9 cellular contexts compared by ENCODE assay signal in genomic region chr7:44629825-44630580, GRCh38. TPM values are rescaled to one million over a fixed set of nuclear protein-coding genes. Genes with fewer than 3 reads are reported as not detected.
DNase-seq lines count a peak whose midpoint lies in the region; ATAC-seq, FAIRE-seq and TF ChIP-seq lines count a peak whose summit lies in the region.
"Had no signal": no experiment of that assay in that cellular context is flagged by ENCODE, and none has a peak within 500 bp of the region (broad histone marks: within the 10 kb centered on the region; RNA-seq: fewer than 3 reads in every experiment).

No MANE protein-coding gene starts in this region.

- peaks cover 54% of the 10 kb centered on the region for H3K4me1 Mint-ChIP-seq in activated CD4-positive, alpha-beta T cell treated with anti-CD3 and anti-CD28 coated beads, Interleukin-2, amount 10 ng/mL, durations not matched to agents 24 days and 14 days
- peaks cover 60% of the 10 kb centered on the region for H3K4me1 Mint-ChIP-seq in stimulated activated memory B cell treated with anti-CD40 and anti-IgM and Interleukin-4, amounts not matched to agents 10 μg/mL and 1 μg/mL and 100 μg/mL, for 72 hours
- H3K4me1 Mint-ChIP-seq in MCF 10A (ENCODE audit: insufficient read depth, unreplicated experiment): peaks cover 22% of the 10 kb centered on the region

- H3K4me3 ChIP-seq in HL-60 (replicated peaks; ENCODE audit: insufficient read depth, low read length) (no peak overlapping the region), adrenal gland (no peak overlapping the region)
- H3K4me3 ChIP-seq: right lobe of liver had no signal

- H3K27ac ChIP-seq in HL-60 (replicated peaks) (peak overlapping the region; percentile 53), adrenal gland (peak overlapping the region in 3 of 5 donors; percentile 2 to 69 (median 56))

- H3K4me1 ChIP-seq in adrenal gland (replicated peaks in 1 of 2): peaks cover 23 to 33% of the 10 kb centered on the region in 2 donors

- H3K36me3 Mint-ChIP-seq in activated CD4-positive, alpha-beta T cell treated with anti-CD3 and anti-CD28 coated beads, Interleukin-2, amount 10 ng/mL, durations not matched to agents 24 days and 14 days (ENCODE audit: low read depth): peaks cover 51% of the 10 kb centered on the region
- H3K36me3 Mint-ChIP-seq in stimulated activated memory B cell treated with anti-CD40 and anti-IgM and Interleukin-4, amounts not matched to agents 10 μg/mL and 1 μg/mL and 100 μg/mL, for 72 hours: peaks cover 28% of the 10 kb centered on the region
- peaks cover 58% of the 10 kb centered on the region for H3K36me3 Mint-ChIP-seq in MCF 10A (ENCODE audit: insufficient read depth, unreplicated experiment)

- H3K9me3 ChIP-seq in adrenal gland (replicated peaks in 1 of 3): no peaks in the 10 kb centered on the region
- H3K9me3 ChIP-seq: right lobe of liver had no signal

- H3K9me3 Mint-ChIP-seq in activated CD4-positive, alpha-beta T cell treated with anti-CD3 and anti-CD28 coated beads, Interleukin-2, amount 10 ng/mL, durations not matched to agents 24 days and 14 days: no peaks in the 10 kb centered on the region
- no peaks in the 10 kb centered on the region for H3K9me3 Mint-ChIP-seq in stimulated activated memory B cell treated with anti-CD40 and anti-IgM and Interleukin-4, amounts not matched to agents 10 μg/mL and 1 μg/mL and 100 μg/mL, for 72 hours
- H3K9me3 Mint-ChIP-seq in MCF 10A (ENCODE audit: unreplicated experiment): no peaks in the 10 kb centered on the region

- CTCF ChIA-PET in MCF 10A (lab: Yijun Ruan, JAX): interaction anchor here (0.6 kb wide), 1 partner anchor 20 kb away, joined by 4 read pairs; no protein-coding TSS in a partner anchor

- BruUV-seq in MCF 10A (replicated peaks; lab: Mats Ljungman, UMichigan): no TSS peak

- POLR2A ChIA-PET in MCF 10A (lab: Yijun Ruan, JAX): interaction anchor here (1.2 to 2.1 kb wide), 2 partner anchors 9 to 13 kb away, joined by 6 read pairs; no protein-coding TSS in a partner anchor

- peaks cover 0 to 19% of the 10 kb centered on the region in 2 donors for H3K36me3 ChIP-seq in adrenal gland (replicated peaks in 1 of 2)

- FAIRE-seq in frontal cortex (lab: Jason Lieb, UNC): no peak

- no peaks in the 10 kb centered on the region for H3K27me3 Mint-ChIP-seq in activated CD4-positive, alpha-beta T cell treated with anti-CD3 and anti-CD28 coated beads, Interleukin-2, amount 10 ng/mL, durations not matched to agents 24 days and 14 days
- H3K27me3 Mint-ChIP-seq in stimulated activated memory B cell treated with anti-CD40 and anti-IgM and Interleukin-4, amounts not matched to agents 10 μg/mL and 1 μg/mL and 100 μg/mL, for 72 hours: no peaks in the 10 kb centered on the region
- no peaks in the 10 kb centered on the region for H3K27me3 Mint-ChIP-seq in MCF 10A (ENCODE audit: insufficient read depth, unreplicated experiment)

- no peak for TF ChIP-seq CTCF in HL-60 (IDR thresholded peaks at IDR 0.05; ENCODE audit: insufficient read depth, low read length)
- TF ChIP-seq CTCF in adrenal gland (IDR thresholded peaks at IDR 0.05): no peak
- TF ChIP-seq CTCF in MCF 10A (IDR thresholded peaks at IDR 0.05; ENCODE audit: unreplicated experiment): no peak

- 75 to 88% (median 85%) methylated on average over 14 of the region's 14 CpGs for whole genome bisulfite sequencing in adrenal gland, 4 donors

- H3K27ac Mint-ChIP-seq in activated CD4-positive, alpha-beta T cell treated with anti-CD3 and anti-CD28 coated beads, Interleukin-2, amount 10 ng/mL, durations not matched to agents 24 days and 14 days: peak overlapping the region; percentile 80
- peak overlapping the region; percentile 96 for H3K27ac Mint-ChIP-seq in stimulated activated memory B cell treated with anti-CD40 and anti-IgM and Interleukin-4, amounts not matched to agents 10 μg/mL and 1 μg/mL and 100 μg/mL, for 72 hours
- H3K27ac Mint-ChIP-seq in MCF 10A (ENCODE audit: low read depth, unreplicated experiment): no peak overlapping the region

- H3K27me3 ChIP-seq in HL-60 (ENCODE audit: insufficient read depth, poor library complexity, severe bottlenecking): no peaks in the 10 kb centered on the region
- no peaks in the 10 kb centered on the region for H3K27me3 ChIP-seq in adrenal gland
- H3K27me3 ChIP-seq: right lobe of liver had no signal

- intact Hi-C loops in activated CD4-positive, alpha-beta T cell treated with anti-CD3 and anti-CD28 coated beads, Interleukin-2, amount 10 ng/mL, durations not matched to agents 24 days and 14 days (cut with micrococcal nuclease): no loop called here
- intact Hi-C loops in adrenal gland (cut with DNase I) (no loop called here), MCF 10A (cut with micrococcal nuclease) (no loop called here)

- ATAC-seq in stimulated activated memory B cell treated with anti-CD40 and anti-IgM and Interleukin-4, amounts not matched to agents 10 μg/mL and 1 μg/mL and 100 μg/mL, for 72 hours: peak; percentile 74

- no peak for TF ChIP-seq POLR2A in adrenal gland (IDR thresholded peaks at IDR 0.05)

- DNase-seq in activated CD4-positive, alpha-beta T cell treated with anti-CD3 and anti-CD28 coated beads, Interleukin-2, amount 10 ng/mL, durations not matched to agents 24 days and 14 days: no peak
- DNase-seq in activated CD4-positive, alpha-beta T cell treated with anti-CD3 and anti-CD28 coated beads, Interleukin-2, amount 50 U/mL, for 48 hours: no peak
- DNase-seq in HL-60 (ENCODE audit: low read depth in 1 of 2, low spot score in 1 of 2): peak in 1 of 2 experiments; percentile 85
- DNase-seq in adrenal gland: no peak
- no peak for DNase-seq in foreskin melanocyte
- no peak for DNase-seq in frontal cortex (ENCODE audit: low spot score in 2 of 2)
- DNase-seq in MCF 10A (ENCODE audit: unreplicated experiment): no peak
- DNase-seq: right lobe of liver had no signal

- no peak overlapping the region for H3K4me3 Mint-ChIP-seq in activated CD4-positive, alpha-beta T cell treated with anti-CD3 and anti-CD28 coated beads, Interleukin-2, amount 10 ng/mL, durations not matched to agents 24 days and 14 days
- peak overlapping the region; percentile 57 for H3K4me3 Mint-ChIP-seq in stimulated activated memory B cell treated with anti-CD40 and anti-IgM and Interleukin-4, amounts not matched to agents 10 μg/mL and 1 μg/mL and 100 μg/mL, for 72 hours
- no peak overlapping the region for H3K4me3 Mint-ChIP-seq in MCF 10A (ENCODE audit: unreplicated experiment)

RNA-seq across cellular contexts. Expression of gene OGDH, which starts 23.6 kb away (rescaled TPM):
- 99.5 and 102 TPM in 2 replicates for total RNA-seq in activated CD4-positive, alpha-beta T cell treated with anti-CD3 and anti-CD28 coated beads, Interleukin-2, amount 10 ng/mL, durations not matched to agents 24 days and 14 days
- total RNA-seq in adrenal gland (100 to 1,000 TPM; 128 to 284 (median 151) TPM), frontal cortex (35.1 TPM), MCF 10A (2022) (75.1 and 91.1 TPM in 2 replicates)
- polyA plus RNA-seq in adrenal gland: 100 to 1,000 TPM in 1 of 3 donors, 10 to 100 TPM in 2; 46.0 to 148 (median 59.8) TPM

RNA-seq across cellular contexts. Expression of gene TMED4, which starts 48.0 kb away (rescaled TPM):
- 78.4 and 80.2 TPM in 2 replicates for total RNA-seq in activated CD4-positive, alpha-beta T cell treated with anti-CD3 and anti-CD28 coated beads, Interleukin-2, amount 10 ng/mL, durations not matched to agents 24 days and 14 days
- 100 to 1,000 TPM in 6 of 8 donors, 10 to 100 TPM in 2; 87.5 to 189 (median 127) TPM for total RNA-seq in adrenal gland
- polyA plus RNA-seq in adrenal gland: 10 to 100 TPM; 45.2 to 64.9 (median 46.7) TPM
- 73.4 TPM for total RNA-seq in frontal cortex
- 49.7 and 58.0 TPM in 2 replicates for total RNA-seq in MCF 10A (2022)

RNA-seq across cellular contexts. Expression of gene DDX56, which starts 56.3 kb away (rescaled TPM):
- 162 and 172 TPM in 2 replicates for total RNA-seq in activated CD4-positive, alpha-beta T cell treated with anti-CD3 and anti-CD28 coated beads, Interleukin-2, amount 10 ng/mL, durations not matched to agents 24 days and 14 days
- total RNA-seq in adrenal gland (10 to 100 TPM; 35.9 to 90.0 (median 54.7) TPM), frontal cortex (39.5 TPM), MCF 10A (2022) (104 and 105 TPM in 2 replicates)
- 100 to 1,000 TPM in 2 of 3 donors, 10 to 100 TPM in 1; 71.4 to 543 (median 232) TPM for polyA plus RNA-seq in adrenal gland
